In the genomic region with DNA sequence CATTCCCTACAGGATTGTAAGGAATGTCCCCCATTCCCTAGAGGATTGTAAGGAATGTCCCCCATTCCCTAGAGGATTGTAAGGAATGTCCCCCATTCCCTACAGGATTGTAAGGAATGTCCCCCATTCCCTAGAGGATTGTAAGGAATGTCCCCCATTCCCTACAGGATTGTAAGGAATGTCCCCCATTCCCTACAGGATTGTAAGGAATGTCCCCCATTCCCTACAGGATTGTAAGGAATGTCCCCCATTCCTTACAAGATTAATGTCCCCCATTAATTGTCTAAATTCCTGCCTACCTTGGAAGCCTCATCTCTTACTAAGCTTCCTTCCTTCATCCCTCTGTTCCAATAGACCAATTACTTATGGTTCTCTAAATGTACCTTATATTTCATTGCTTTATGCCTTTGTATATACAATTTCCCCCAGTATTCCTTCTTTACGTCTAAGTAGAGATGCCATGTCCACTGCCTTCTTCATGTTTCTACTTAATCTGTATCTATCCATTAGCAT, we compare ENCODE assay signal across 7 cellular contexts. TPM values are rescaled to one million over a fixed set of nuclear protein-coding genes. Genes with fewer than 3 reads are reported as not detected.
DNase-seq lines count a peak whose midpoint lies in the region; ATAC-seq and TF ChIP-seq lines count a peak whose summit lies in the region.
"Not testable (repeated sequence)": the region's sequence is repeated elsewhere in the genome, so short reads cannot be mapped to it uniquely, and the experiment has no call there.

No MANE protein-coding gene starts in this region.

- POLR2A ChIA-PET in IMR-90 (lab: Charles Lee; ENCODE audit: unreplicated experiment) = not testable (repeated sequence)

- not testable (repeated sequence) for H3K79me2 ChIP-seq in ACC112 (ENCODE audit: control insufficient read depth, insufficient read depth, low read length, unreplicated experiment); GM23338 (replicated peaks; ENCODE audit: insufficient read depth); trophoblast cell (ENCODE audit: control insufficient read depth, insufficient read depth, low read length, poor library complexity)

- no CpG with 5 or more reads among the region's 1 CpG for WGBS in IMR-90 (ENCODE audit: extremely low coverage in 2 of 2, insufficient read length in 1 of 2), 2 experiments
- 94% methylated on average over 1 of the region's 1 CpG for WGBS in esophagus muscularis mucosa
- 100% methylated on average over 1 of the region's 1 CpG; no CpG with 5 or more reads in 1 of the 2 experiments for WGBS in mesodermal cell (ENCODE audit: insufficient coverage in 2 of 2), 2 experiments
- WGBS in trophoblast cell (ENCODE audit: extremely low coverage, insufficient coverage, insufficient read length) = no CpG with 5 or more reads among the region's 1 CpG

- not testable (repeated sequence) for TF ChIP-seq POLR2A in IMR-90 (IDR thresholded peaks at IDR 0.05; ENCODE audit: low read depth, low read length); esophagus muscularis mucosa (IDR thresholded peaks at IDR 0.05; ENCODE audit: low read depth)

- H3K27ac Mint-ChIP-seq in GM23338 = peak overlapping the region; percentile 87

- peak overlapping the region; percentile 78; the same call in 1 of the 3 replicates for H2BK15ac ChIP-seq in IMR-90 (ENCODE audit: low read depth, low read length)

- not testable (repeated sequence) for H4K20me1 ChIP-seq in GM23338 (replicated peaks; ENCODE audit: insufficient read depth); IMR-90 (ENCODE audit: insufficient read depth, low read length)

- peak overlapping the region; percentile 84 to 86 for H4K8ac ChIP-seq in IMR-90 (ENCODE audit: low read depth in 2 of 2, low read length in 2 of 2)
- not testable (repeated sequence) for H4K8ac ChIP-seq in trophoblast cell (ENCODE audit: low read depth, low read length)

- not testable (repeated sequence) for TF ChIP-seq EP300 in esophagus muscularis mucosa (IDR thresholded peaks at IDR 0.05)

- H2BK5ac ChIP-seq in IMR-90 (ENCODE audit: low read depth, low read length, poor library complexity, severe bottlenecking) = peak overlapping the region; percentile 98
- H2BK5ac ChIP-seq in trophoblast cell (ENCODE audit: low read depth, low read length, poor library complexity) = not testable (repeated sequence)

- not testable (repeated sequence) for H3K36me3 ChIP-seq in ACC112 (ENCODE audit: insufficient read depth, low read length); GM23338 (ENCODE audit: insufficient read depth); IMR-90 (ENCODE audit: control insufficient read depth, insufficient read depth, low read length); trophoblast cell (ENCODE audit: control insufficient read depth in 1 of 2, insufficient read depth in 2 of 2, low read length in 2 of 2)
- H3K36me3 ChIP-seq in SJSA1 (peaks cover 14% of the 10 kb centered on the region; the same call in 1 of the 2 replicates), esophagus muscularis mucosa (peaks cover 0 to 26% (median 8%) of the 10 kb centered on the region in 4 donors), mesodermal cell (ENCODE audit: control insufficient read depth, insufficient read depth, low read length) (peaks cover 23% of the 10 kb centered on the region)

- peaks cover 26% of the 10 kb centered on the region for H3K36me3 Mint-ChIP-seq in GM23338 (ENCODE audit: low read depth)

- not testable (repeated sequence) for TF ChIP-seq RAD21 in IMR-90 (IDR thresholded peaks at IDR 0.05; ENCODE audit: low read length)

- H3F3A ChIP-seq in GM23338 (replicated peaks; ENCODE audit: low read depth) = not testable (repeated sequence)

- ATAC-seq in GM23338 = peak; percentile 18; the same call in 1 of the 3 replicates
- not testable (repeated sequence) for ATAC-seq in IMR-90 (ENCODE audit: low read depth)

- H4K5ac ChIP-seq in IMR-90 (ENCODE audit: low read depth, low read length) = peak overlapping the region; percentile 87; the same call in 1 of the 2 replicates

- not testable (repeated sequence) for H3K27me3 Mint-ChIP-seq in GM23338 (ENCODE audit: insufficient read depth, low read depth, poor library complexity)

- peak overlapping the region; percentile 77; the same call in 1 of the 2 replicates for H3K4ac ChIP-seq in IMR-90 (ENCODE audit: low read depth, low read length)
- not testable (repeated sequence) for H3K4ac ChIP-seq in trophoblast cell (ENCODE audit: low read depth, low read length)

- peaks cover 21% of the 10 kb centered on the region for H3K4me1 Mint-ChIP-seq in GM23338

- not testable (repeated sequence) for H2AK5ac ChIP-seq in IMR-90 (ENCODE audit: low read depth, low read length); trophoblast cell (ENCODE audit: low read length)

- H3K27ac ChIP-seq in ACC112 (ENCODE audit: low read depth, low read length) = 0 out of 2 replicates have a peak overlapping the region, but pooled peaks have one; percentile 4
- H3K27ac ChIP-seq in GM23338 (ENCODE audit: low read depth) = peak overlapping the region; percentile 98
- not testable (repeated sequence) for H3K27ac ChIP-seq in IMR-90 (ENCODE audit: insufficient read depth, low read length)
- H3K27ac ChIP-seq in SJSA1 = peak overlapping the region; percentile 95
- peak overlapping the region; percentile 76 to 81 (median 78) for H3K27ac ChIP-seq in esophagus muscularis mucosa (replicated peaks in 1 of 4)
- H3K27ac ChIP-seq in mesodermal cell (ENCODE audit: low read depth, low read length, severe bottlenecking) = peak overlapping the region; percentile 97
- peak overlapping the region; percentile 97 for H3K27ac ChIP-seq in trophoblast cell (ENCODE audit: low read depth, low read length)

- CTCF ChIA-PET in IMR-90 (lab: Yijun Ruan, JAX) = not testable (repeated sequence)

- not testable (repeated sequence) for H2AFZ ChIP-seq in ACC112 (ENCODE audit: low read length, unreplicated experiment); GM23338; IMR-90 (replicated peaks; ENCODE audit: low read length, poor library complexity); trophoblast cell (ENCODE audit: insufficient read depth, low read length, poor library complexity)

- H3K18ac ChIP-seq in IMR-90 (ENCODE audit: low read depth, low read length) = peak overlapping the region; percentile 35; the same call in 1 of the 2 replicates
- H3K18ac ChIP-seq in trophoblast cell (ENCODE audit: low read length) = not testable (repeated sequence)

- H3K4me2 ChIP-seq in GM23338 = peak overlapping the region; percentile 22
- H3K4me2 ChIP-seq in IMR-90 (ENCODE audit: low read depth, low read length); trophoblast cell (ENCODE audit: low read length): not testable (repeated sequence)

- dilution Hi-C loops in IMR-90 (cut with HindIII; ENCODE audit: low sequenced_read_pairs, unreplicated experiment) = not testable (repeated sequence)

- not testable (repeated sequence) for H3K27me3 ChIP-seq in ACC112 (ENCODE audit: insufficient read depth, low read length); GM23338 (ENCODE audit: insufficient read depth); IMR-90 (ENCODE audit: control insufficient read depth, insufficient read depth, low read length); SJSA1 (replicated peaks); esophagus muscularis mucosa; trophoblast cell (ENCODE audit: insufficient read depth, low read length)

- H3K9me1 ChIP-seq in IMR-90 (ENCODE audit: insufficient read depth, low read length) = not testable (repeated sequence)

- H3K14ac ChIP-seq in IMR-90 (replicated peaks; ENCODE audit: low read depth, low read length) = peak overlapping the region; percentile 85
- not testable (repeated sequence) for H3K14ac ChIP-seq in trophoblast cell (ENCODE audit: low read length)

- not testable (repeated sequence) for H3K56ac ChIP-seq in IMR-90 (ENCODE audit: extremely low read depth, insufficient read depth, low read length)

- H3K79me1 ChIP-seq in IMR-90 (ENCODE audit: low read depth in 1 of 2, low read length in 2 of 2) (peaks cover 7 to 28% of the 10 kb centered on the region in 2 experiments; a peak in 3 of 4 replicates), trophoblast cell (ENCODE audit: low read length) (peaks cover 14% of the 10 kb centered on the region)

- in situ Hi-C loops in IMR-90 (cut with MboI; ENCODE audit: low sequenced_read_pairs) = not testable (repeated sequence)

- H4K12ac ChIP-seq in trophoblast cell (ENCODE audit: low read depth, low read length) = not testable (repeated sequence)

- H3K9me3 ChIP-seq in IMR-90 (ENCODE audit: control insufficient read depth, insufficient read depth, low read length); SJSA1 (replicated peaks); esophagus muscularis mucosa; mesodermal cell (ENCODE audit: control insufficient read depth, low read length); trophoblast cell (ENCODE audit: insufficient read depth, low read depth, low read length): not testable (repeated sequence)

- H4K91ac ChIP-seq in IMR-90 (ENCODE audit: insufficient read depth, low read depth, low read length) = 0 out of 2 replicates have a peak overlapping the region, but pooled peaks have one; percentile 18
- H4K91ac ChIP-seq in trophoblast cell (ENCODE audit: low read depth, low read length) = not testable (repeated sequence)

- H3K9me3 Mint-ChIP-seq in GM23338 = not testable (repeated sequence)

- peak overlapping the region; percentile 93 for H2BK120ac ChIP-seq in IMR-90 (ENCODE audit: low read depth, low read length)
- H2BK120ac ChIP-seq in trophoblast cell (ENCODE audit: insufficient read depth, low read length, poor library complexity) = not testable (repeated sequence)

- peak overlapping the region; percentile 56; the same call in 1 of the 2 replicates for H2BK20ac ChIP-seq in IMR-90 (ENCODE audit: low read depth, low read length)

- TF ChIP-seq CTCF in GM23338 (conservative IDR thresholded peaks at IDR 0.05; ENCODE audit: low read depth in 2 of 2); IMR-90 (conservative IDR thresholded peaks at IDR 0.05; ENCODE audit: low read depth, low read length); esophagus muscularis mucosa (IDR thresholded peaks at IDR 0.05): not testable (repeated sequence)

- not testable (repeated sequence) for H2AK9ac ChIP-seq in IMR-90 (replicated peaks; ENCODE audit: low read depth, low read length, poor library complexity)

- intact Hi-C loops in IMR-90 (cut with micrococcal nuclease) (loop anchor here (5.0 kb wide), 2 partner anchors 32 to 582 kb away; partner anchors contain the start of genes C2CD3 and PPME1), esophagus muscularis mucosa (cut with DNase I) (loop anchor here (5.0 kb wide), 1 partner anchor 32 kb away; the partner anchor contains the start of genes C2CD3 and PPME1)

- not testable (repeated sequence) for BruUV-seq in IMR-90 (replicated peaks; lab: Mats Ljungman, UMichigan)

- H3K23ac ChIP-seq in IMR-90 (ENCODE audit: low read depth, low read length) = peak overlapping the region; percentile 48; the same call in 1 of the 2 replicates
- H3K23ac ChIP-seq in trophoblast cell (ENCODE audit: low read length) = not testable (repeated sequence)

- H3K4me1 ChIP-seq in ACC112 (ENCODE audit: control insufficient read depth, insufficient read depth, low read length, unreplicated experiment) = peaks cover 55% of the 10 kb centered on the region
- peaks cover 10% of the 10 kb centered on the region; the same call in 1 of the 2 replicates for H3K4me1 ChIP-seq in GM23338 (ENCODE audit: insufficient read depth)
- H3K4me1 ChIP-seq in IMR-90 (ENCODE audit: control insufficient read depth, insufficient read depth, low read length) = peaks cover 29% of the 10 kb centered on the region
- H3K4me1 ChIP-seq in SJSA1 (replicated peaks) = peaks cover 48% of the 10 kb centered on the region
- peaks cover 17 to 52% (median 33%) of the 10 kb centered on the region in 4 donors for H3K4me1 ChIP-seq in esophagus muscularis mucosa
- H3K4me1 ChIP-seq in mesodermal cell (ENCODE audit: control insufficient read depth, insufficient read depth, low read length, poor library complexity, severe bottlenecking) = peaks cover 47% of the 10 kb centered on the region
- H3K4me1 ChIP-seq in trophoblast cell (ENCODE audit: control insufficient read depth in 1 of 2, insufficient read depth in 2 of 2, low read length in 2 of 2) = peaks cover 9 to 14% of the 10 kb centered on the region in 2 experiments

- H3K4me3 Mint-ChIP-seq in GM23338 = not testable (repeated sequence)

- not testable (repeated sequence) for H3K9me2 ChIP-seq in GM23338 (ENCODE audit: insufficient read depth)

- not testable (repeated sequence) for H2BK12ac ChIP-seq in trophoblast cell (ENCODE audit: low read length)

- H3K4me3 ChIP-seq in ACC112 (ENCODE audit: low read depth, low read length); GM23338; IMR-90 (ENCODE audit: insufficient read depth, low read depth, low read length); SJSA1; esophagus muscularis mucosa; mesodermal cell (ENCODE audit: extremely low read depth, insufficient read depth, low read length, poor library complexity, severe bottlenecking); trophoblast cell (ENCODE audit: low read depth, low read length): not testable (repeated sequence)

- DNase-seq in GM23338 (ENCODE audit: low spot score) = peak; percentile 63
- not testable (repeated sequence) for DNase-seq in IMR-90; SJSA1 (ENCODE audit: low read depth in 1 of 2, low spot score in 2 of 2); esophagus muscularis mucosa (ENCODE audit: extremely low spot score); trophoblast cell

- not testable (repeated sequence) for H3K9ac ChIP-seq in IMR-90 (ENCODE audit: low read depth, low read length); trophoblast cell (ENCODE audit: low read length)

RNA-seq across cellular contexts. Expression of gene C2CD3, which starts 30.8 kb away (rescaled TPM):
- total RNA-seq in GM23338 (2014; rRNA removed; shearing (Covaris generic)) = 25.6 and 29.5 TPM in 2 replicates
- polyA plus RNA-seq in GM23338 (2016; fragmentation: Nextera tagmentation; extraction: Ambion mirVana) (14.4 and 15.5 TPM in 2 replicates), IMR-90 (2012; rRNA removed) (11.1 and 11.4 TPM in 2 replicates)
- total RNA-seq in IMR-90 (2012; rRNA removed) (15.0 and 19.2 TPM in 2 replicates), esophagus muscularis mucosa (10 to 100 TPM; 17.9 to 31.5 (median 22.4) TPM)
- polyA plus RNA-seq in IMR-90 (2012; cell fraction: cytosol; rRNA removed) = 3.5 and 4.5 TPM in 2 replicates
- 12.9 and 16.6 TPM in 2 replicates for polyA plus RNA-seq in IMR-90 (2012; cell fraction: nucleus; rRNA removed; ENCODE audit: low replicate concordance)
- 8.9 and 13.9 TPM in 2 replicates for total RNA-seq in SJSA1 (2014; rRNA removed; shearing (Covaris generic))
- polyA plus RNA-seq in mesodermal cell (2013, experiment 1 of 2) = 16.9 TPM
- 12.2 TPM for polyA plus RNA-seq in mesodermal cell (2013, experiment 2 of 2)
- 9.1 and 10.9 TPM in 2 replicates for polyA plus RNA-seq in trophoblast cell (2013)

RNA-seq across cellular contexts. Expression of gene PPME1, which starts 31.1 kb away (rescaled TPM):
- total RNA-seq in GM23338 (2014; rRNA removed; shearing (Covaris generic)) = 34.6 and 37.2 TPM in 2 replicates
- 29.6 and 32.1 TPM in 2 replicates for polyA plus RNA-seq in GM23338 (2016; fragmentation: Nextera tagmentation; extraction: Ambion mirVana)
- 38.9 and 42.3 TPM in 2 replicates for total RNA-seq in IMR-90 (2012; rRNA removed)
- 89.5 and 100 TPM in 2 replicates for polyA plus RNA-seq in IMR-90 (2012; rRNA removed)
- polyA plus RNA-seq in IMR-90 (2012; cell fraction: cytosol; rRNA removed) = 61.0 and 103 TPM in 2 replicates
- 85.4 and 105 TPM in 2 replicates for polyA plus RNA-seq in IMR-90 (2012; cell fraction: nucleus; rRNA removed; ENCODE audit: low replicate concordance)
- 24.5 and 33.8 TPM in 2 replicates for total RNA-seq in SJSA1 (2014; rRNA removed; shearing (Covaris generic))
- total RNA-seq in esophagus muscularis mucosa = 10 to 100 TPM; 25.3 to 45.2 (median 31.0) TPM
- polyA plus RNA-seq in mesodermal cell (2013, experiment 1 of 2) = 46.8 TPM
- 38.8 TPM for polyA plus RNA-seq in mesodermal cell (2013, experiment 2 of 2)
- 75.2 and 83.2 TPM in 2 replicates for polyA plus RNA-seq in trophoblast cell (2013)
